17 cellular contexts compared by ENCODE assay signal in genomic region chr12:12272869-12273268, GRCh38. TPM values are rescaled to one million over a fixed set of nuclear protein-coding genes. Genes with fewer than 3 reads are reported as not detected.
DNase-seq lines count a peak whose midpoint lies in the region; ATAC-seq and TF ChIP-seq lines count a peak whose summit lies in the region.
"Had no signal": no experiment of that assay in that cellular context is flagged by ENCODE, and none has a peak within 500 bp of the region (broad histone marks: within the 10 kb centered on the region; RNA-seq: fewer than 3 reads in every experiment).

No MANE protein-coding gene starts in this region.

- H3K27me3 Mint-ChIP-seq in nephron (ENCODE audit: low read depth), result no peaks in the 10 kb centered on the region

- H3K27me3 ChIP-seq in AG04450 (ENCODE audit: control insufficient read depth, insufficient read depth, low read length), result no peaks in the 10 kb centered on the region
- H3K27me3 ChIP-seq in esophagus muscularis mucosa, result no peaks in the 10 kb centered on the region
- H3K27me3 ChIP-seq in ascending aorta, result no peaks in the 10 kb centered on the region
- H3K27me3 ChIP-seq: pancreas, testis had no signal

- H3K9me3 ChIP-seq in AG04450 (ENCODE audit: control insufficient read depth, insufficient read depth, low read length) (peaks cover 8% of the 10 kb centered on the region; the same call in 1 of the 2 replicates), esophagus muscularis mucosa (peaks cover 0 to 4% (median 0%) of the 10 kb centered on the region in 4 donors), ascending aorta (peaks cover 0 to 8% of the 10 kb centered on the region in 2 donors)
- H3K9me3 ChIP-seq: pancreas, testis had no signal

- H3K27ac ChIP-seq in AG04450 (ENCODE audit: low read depth, low read length), result peak overlapping the region; percentile 47
- no peak overlapping the region for H3K27ac ChIP-seq in esophagus muscularis mucosa (replicated peaks in 1 of 4)
- peak overlapping the region in 1 of 2 donors; percentile 29 for H3K27ac ChIP-seq in ascending aorta
- H3K27ac ChIP-seq: heart right ventricle, pancreas, testis had no signal

- CTCF ChIA-PET in AG04450 (lab: Charles Lee), result interaction anchor here (0.7 kb wide), 1 partner anchor 77 kb away, joined by 3 read pairs; the partner anchor contains the start of gene MANSC1

- peak overlapping the region; percentile 44 to 73 (median 69) for H3K27ac Mint-ChIP-seq in nephron

- H3K36me3 Mint-ChIP-seq in nephron (ENCODE audit: low read depth), result no peaks in the 10 kb centered on the region

- DNase-seq in AG04450 (ENCODE audit: low read depth, low spot score) (no peak), esophagus muscularis mucosa (ENCODE audit: extremely low spot score) (peak; percentile 47), GOT3 (lab: John Stamatoyannopoulos, UW) (no peak), ascending aorta (ENCODE audit: low spot score in 2 of 2) (no peak)
- DNase-seq in activated CD8-positive, alpha-beta memory T cell treated with anti-CD3 and anti-CD28 coated beads for 24 hours, result no peak
- DNase-seq: ACHN; activated naive CD4-positive, alpha-beta T cell; central memory CD4-positive, alpha-beta T cell; DMS 273 treated with DMSO at 0.1 percent for 48 hours; heart right ventricle; pancreas; stimulated activated CD4-positive, alpha-beta T cell treated with anti-CD3 and anti-CD28 coated beads, Interleukin-15, amount 100 ng/mL, for 24 hours; testis had no signal

- TF ChIP-seq CTCF in AG04450 (IDR thresholded peaks at IDR 0.05; ENCODE audit: low read depth, low read length) (no peak), esophagus muscularis mucosa (IDR thresholded peaks at IDR 0.05) (no peak), nephron (IDR thresholded peaks at IDR 0.05; ENCODE audit: unreplicated experiment in 3 of 3) (no peak), ascending aorta (IDR thresholded peaks at IDR 0.05) (no peak)

- peaks cover 17% of the 10 kb centered on the region for H3K4me1 Mint-ChIP-seq in nephron

- ATAC-seq in GM19455 (IDR thresholded peaks at IDR 0.05; ENCODE audit: unreplicated experiment), result no peak
- ATAC-seq: heart right ventricle had no signal

- TF ChIP-seq EP300 in Ishikawa (IDR thresholded peaks at IDR 0.05; ENCODE audit: borderline replicate concordance) (no peak), esophagus muscularis mucosa (IDR thresholded peaks at IDR 0.05) (no peak)

- H3K4me1 ChIP-seq in esophagus muscularis mucosa, result peaks cover under 1 to 2% (median 1%) of the 10 kb centered on the region in 4 donors
- H3K4me1 ChIP-seq in ascending aorta, result peaks cover 0 to 1% of the 10 kb centered on the region in 2 donors
- H3K4me1 ChIP-seq: pancreas had no signal

- TF ChIP-seq POLR2A in esophagus muscularis mucosa (IDR thresholded peaks at IDR 0.05; ENCODE audit: low read depth), result no peak

- H3K9me3 Mint-ChIP-seq in nephron, result peaks cover 18% of the 10 kb centered on the region

- intact Hi-C loops in esophagus muscularis mucosa (cut with DNase I) (no loop called here), ascending aorta (cut with DNase I) (no loop called here)

- POLR2A ChIA-PET in AG04450 (lab: Yijun Ruan, JAX), result no interaction called here

- H3K4me3 Mint-ChIP-seq in nephron, result no peak overlapping the region

- H3K4me3 ChIP-seq in AG04450 (ENCODE audit: low read depth, low read length) (no peak overlapping the region), esophagus muscularis mucosa (no peak overlapping the region), ascending aorta (no peak overlapping the region)
- H3K4me3 ChIP-seq: heart right ventricle, pancreas, SK-N-MC, testis had no signal

- no peak for TF ChIP-seq RAD21 in Ishikawa (IDR thresholded peaks at IDR 0.05; ENCODE audit: low read depth)

- H3K36me3 ChIP-seq in esophagus muscularis mucosa (no peaks in the 10 kb centered on the region), ascending aorta (no peaks in the 10 kb centered on the region)
- H3K36me3 ChIP-seq: heart right ventricle, pancreas had no signal

TF ChIP-seq in Ishikawa, 13 proteins besides CTCF, POLR2A, EP300 and RAD21:
- TF ChIP-seq ZBTB7A (IDR thresholded peaks at IDR 0.05; ENCODE audit: low read depth) (no peak), TEAD4 (IDR thresholded peaks at IDR 0.05) (peak; percentile 75)
TF ChIP-seq in Ishikawa: peak in this region for 1.

RNA-seq across cellular contexts. Expression of gene LRP6, which starts 6.0 kb away (rescaled TPM):
- polyA plus RNA-seq in AG04450 (2011; rRNA removed), result 18.4 and 21.2 TPM in 2 replicates
- 145 and 160 TPM in 2 replicates for polyA minus RNA-seq in AG04450 (2011; rRNA and poly(A)+ RNA removed)
- total RNA-seq in esophagus muscularis mucosa (10 to 100 TPM; 26.2 to 61.1 (median 34.8) TPM), ascending aorta (70.0 TPM)
